20 cellular contexts compared by ENCODE assay signal in genomic region chr3:127678315-127678599, GRCh38.
"Had no signal": no experiment of that assay in that cellular context is flagged by ENCODE, and none has a peak within 500 bp of the region (broad histone marks: within the 10 kb centered on the region; RNA-seq: fewer than 3 reads in every experiment).

No MANE protein-coding gene starts in this region.

- H3K27ac ChIP-seq: ascending aorta, gastroesophageal sphincter, neural progenitor cell, pancreas, thyroid gland, uterus had no signal

- DNase-seq: activated CD4-positive, alpha-beta T cell treated with anti-CD3 and anti-CD28 coated beads, Interleukin-2, amount 10 ng/mL, durations not matched to agents 7 days and 5 days; activated naive CD4-positive, alpha-beta T cell treated with anti-CD3 and anti-CD28 coated beads for 36 hours; cerebellar nuclear complex; cortex of kidney; erythroblast; stimulated activated CD8-positive, alpha-beta memory T cell treated with anti-CD3 and anti-CD28 coated beads, Interleukin-4, amount 100 ng/mL, for 48 hours; stimulated activated naive CD4-positive, alpha-beta T cell; T-helper 1 cell; T-helper 9 cell had no signal

- H3K36me3 ChIP-seq: neural progenitor cell, pancreas, thyroid gland, uterus had no signal

- H3K9ac ChIP-seq: neural progenitor cell had no signal

- H3K4me3 Mint-ChIP-seq: activated CD4-positive, alpha-beta T cell treated with anti-CD3 and anti-CD28 coated beads, Interleukin-2, amount 10 ng/mL, durations not matched to agents 7 days and 5 days; activated naive CD4-positive, alpha-beta T cell treated with anti-CD3 and anti-CD28 coated beads for 36 hours had no signal

- H3K4me3 ChIP-seq: ascending aorta, breast epithelium, gastroesophageal sphincter, heart left ventricle, left lung, neural progenitor cell, pancreas, thyroid gland, uterus had no signal

- H3K4me1 ChIP-seq: breast epithelium, neural progenitor cell, pancreas had no signal

- H3K4me2 ChIP-seq: neural progenitor cell had no signal

- H3K27me3 ChIP-seq: ascending aorta, breast epithelium, gastroesophageal sphincter, heart left ventricle, left lung, pancreas, thyroid gland, uterus had no signal

- ATAC-seq: activated CD4-positive, CD25-positive, alpha-beta regulatory T cell treated with anti-CD3 and anti-CD28 coated beads, Interleukin-2, amount 50 U/mL, for 24 hours; gastroesophageal sphincter; left lung; pancreas; SK-N-SH treated with all-trans-retinoic acid at 6 μM for 48 hours had no signal

- H2AFZ ChIP-seq: neural progenitor cell had no signal

- H3K27me3 Mint-ChIP-seq: activated CD4-positive, alpha-beta T cell treated with anti-CD3 and anti-CD28 coated beads, Interleukin-2, amount 10 ng/mL, durations not matched to agents 7 days and 5 days had no signal

- H3K9me3 Mint-ChIP-seq: activated CD4-positive, alpha-beta T cell treated with anti-CD3 and anti-CD28 coated beads, Interleukin-2, amount 10 ng/mL, durations not matched to agents 7 days and 5 days; activated naive CD4-positive, alpha-beta T cell treated with anti-CD3 and anti-CD28 coated beads for 36 hours; neural progenitor cell had no signal

- H3K27ac Mint-ChIP-seq: activated CD4-positive, alpha-beta T cell treated with anti-CD3 and anti-CD28 coated beads, Interleukin-2, amount 10 ng/mL, durations not matched to agents 7 days and 5 days; activated naive CD4-positive, alpha-beta T cell treated with anti-CD3 and anti-CD28 coated beads for 36 hours had no signal

- H3K9me3 ChIP-seq: ascending aorta, breast epithelium, gastroesophageal sphincter, heart left ventricle, left lung, pancreas, thyroid gland, uterus had no signal
